In genomic region chr2:29075894-29076700, GRCh38 we compare ENCODE assay signal across 1 cellular context.
TF ChIP-seq lines count a peak whose summit lies in the region.

No MANE protein-coding gene starts in this region.

TF ChIP-seq in GM23338, 12 proteins besides CTCF, POLR2A, EP300 and RAD21 (continued from another document):
- TF ChIP-seq ZNF462 (CRISPR knock-in tag; IDR thresholded peaks at IDR 0.05) (no peak), ETS1 (IDR thresholded peaks at IDR 0.05) (no peak), EZH2phosphoT487 (IDR thresholded peaks at IDR 0.05; ENCODE audit: unreplicated experiment) (no peak), JUNB (IDR thresholded peaks at IDR 0.05; ENCODE audit: unreplicated experiment) (no peak), ZNF331 (CRISPR knock-in tag; IDR thresholded peaks at IDR 0.05; ENCODE audit: low read depth) (no peak), CREB1 (CRISPR knock-in tag; IDR thresholded peaks at IDR 0.05; ENCODE audit: low read depth) (no peak), EZH2 (IDR thresholded peaks at IDR 0.05; ENCODE audit: low read depth, unreplicated experiment) (no peak)
